Comparison of ENCODE assay signal across 8 cellular contexts in the genomic region with DNA sequence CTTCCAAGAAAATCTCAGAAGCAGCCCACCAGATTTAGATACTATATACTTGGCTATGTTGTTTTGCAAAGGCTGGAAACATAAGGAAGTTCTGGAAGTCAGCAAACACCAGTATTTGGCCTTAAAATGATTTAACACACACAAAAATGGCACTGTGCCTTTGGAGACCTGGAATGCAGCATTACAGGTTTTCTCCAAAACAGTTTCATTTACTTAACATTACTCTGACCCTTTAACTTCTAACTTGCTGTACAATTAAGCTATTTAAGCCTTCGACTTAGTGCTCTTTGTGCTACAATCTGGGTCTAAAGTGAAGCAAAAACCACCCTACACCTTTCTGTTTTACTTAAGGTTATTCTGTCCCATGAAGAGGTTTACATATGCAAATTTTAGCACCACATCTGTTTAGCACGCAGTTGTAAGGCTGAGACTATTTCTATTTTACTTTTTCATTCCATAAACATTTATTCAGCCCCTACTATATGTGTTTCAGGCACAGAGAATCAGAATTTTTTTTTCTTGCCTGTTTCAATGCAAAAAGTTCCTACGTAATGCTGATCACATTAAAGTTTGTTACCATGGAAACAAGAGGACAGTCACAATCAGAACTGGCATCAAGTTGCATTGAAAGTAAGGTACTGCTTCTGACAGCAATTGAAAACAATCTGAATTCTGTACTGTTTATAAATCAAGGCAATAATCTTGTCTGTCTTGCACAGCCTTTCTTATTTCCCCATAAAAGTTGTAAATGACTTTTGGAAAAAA.
A peak's percentile ranks its signal among the peaks of the same experiment; 100 is the strongest.
DNase-seq lines count a peak whose midpoint lies in the region; ATAC-seq, FAIRE-seq and TF ChIP-seq lines count a peak whose summit lies in the region.

No MANE protein-coding gene starts in this region.

- H3K79me2 ChIP-seq in endothelial cell of umbilical vein (ENCODE audit: control insufficient read depth, insufficient read depth, low read length): no peaks in the 10 kb centered on the region

- POLR2A ChIA-PET in endothelial cell of umbilical vein (lab: Charles Lee): no interaction called here

- intact Hi-C loops in endothelial cell of umbilical vein (cut with micrococcal nuclease): no loop called here
- intact Hi-C loops in heart left ventricle (cut with DNase I): loop anchor here in 1 of 10 donors (10.0 kb wide), 1 partner anchor 62 kb away; no protein-coding TSS in a partner anchor

- no peak for TF ChIP-seq POLR2A in endothelial cell of umbilical vein (IDR thresholded peaks at IDR 0.05; ENCODE audit: low read depth, low read length)
- no peak for TF ChIP-seq POLR2A in heart left ventricle (IDR thresholded peaks at IDR 0.05)

- peak; percentile 56 for FAIRE-seq in endothelial cell of umbilical vein (lab: Jason Lieb, UNC)

- ATAC-seq in thoracic aorta (ENCODE audit: insufficient number of reproducible peaks, low FRiP score, low read depth) (peak; percentile 48), heart left ventricle (no peak)

- no peaks in the 10 kb centered on the region for H4K20me1 ChIP-seq in endothelial cell of umbilical vein (replicated peaks; ENCODE audit: control insufficient read depth, extremely low read depth, insufficient read depth, low read length)

- no TSS peak for BruUV-seq in endothelial cell of umbilical vein (replicated peaks; lab: Mats Ljungman, UMichigan)

- H3K27ac ChIP-seq in endothelial cell of umbilical vein (ENCODE audit: insufficient read depth, low read depth, low read length): no peak overlapping the region
- peak overlapping the region; percentile 41 to 50 for H3K27ac ChIP-seq in thoracic aorta
- H3K27ac ChIP-seq in heart left ventricle: no peak overlapping the region

- H3K9me3 ChIP-seq in endothelial cell of umbilical vein (replicated peaks; ENCODE audit: control insufficient read depth, insufficient read depth, low read length) (no peaks in the 10 kb centered on the region), thoracic aorta (no peaks in the 10 kb centered on the region), heart left ventricle (no peaks in the 10 kb centered on the region)

- WGBS in heart left ventricle, 4 donors: 68 to 78% (median 74%) methylated on average over 3 of the region's 3 CpGs

- H3K27me3 ChIP-seq in endothelial cell of umbilical vein (ENCODE audit: control insufficient read depth in 2 of 2, insufficient read depth in 2 of 2, low read length in 2 of 2) (no peaks in the 10 kb centered on the region), thoracic aorta (replicated peaks; ENCODE audit: insufficient read depth) (no peaks in the 10 kb centered on the region), heart left ventricle (no peaks in the 10 kb centered on the region)

- TF ChIP-seq EP300 in Ishikawa (IDR thresholded peaks at IDR 0.05; ENCODE audit: borderline replicate concordance): peak; percentile 18; the same call in 1 of the 2 replicates

- no peak overlapping the region for H3K4me2 ChIP-seq in endothelial cell of umbilical vein (ENCODE audit: insufficient read depth, low read length)

- H3K9me1 ChIP-seq in endothelial cell of umbilical vein (replicated peaks; ENCODE audit: control insufficient read depth, extremely low read depth, insufficient read depth, low read length): no peaks in the 10 kb centered on the region

- no peak for TF ChIP-seq RAD21 in Ishikawa (IDR thresholded peaks at IDR 0.05; ENCODE audit: low read depth)

- no peak overlapping the region for H3K9ac ChIP-seq in endothelial cell of umbilical vein (replicated peaks; ENCODE audit: extremely low read depth, insufficient read depth, low read length)

- H3K36me3 ChIP-seq in endothelial cell of umbilical vein (ENCODE audit: control insufficient read depth in 2 of 2, extremely low read depth in 1 of 2, insufficient read depth in 2 of 2, low read length in 2 of 2) (no peaks in the 10 kb centered on the region), thoracic aorta (no peaks in the 10 kb centered on the region), heart left ventricle (peaks cover 0 to 6% (median 0%) of the 10 kb centered on the region in 9 donors)

- H2AFZ ChIP-seq in endothelial cell of umbilical vein (ENCODE audit: low read depth, low read length): no peak overlapping the region

- H3K4me3 ChIP-seq in endothelial cell of umbilical vein (replicated peaks in 1 of 3; ENCODE audit: insufficient read depth in 1 of 3, low read depth in 1 of 3, low read length in 3 of 3): no peak overlapping the region
- peak overlapping the region; percentile 1 for H3K4me3 ChIP-seq in thoracic aorta
- H3K4me3 ChIP-seq in heart left ventricle: no peak overlapping the region
- H3K4me3 ChIP-seq in foreskin fibroblast (ENCODE audit: low read depth in 1 of 2, low read length in 2 of 2): no peak overlapping the region

- H3K4me1 ChIP-seq in endothelial cell of umbilical vein (ENCODE audit: control insufficient read depth, extremely low read depth, insufficient read depth, low read length) (peaks cover under 1% of the 10 kb centered on the region), thoracic aorta (ENCODE audit: control insufficient read depth in 1 of 2, low read depth in 2 of 2) (peaks cover 7 to 30% of the 10 kb centered on the region in 2 donors), heart left ventricle (peaks cover 0 to 30% (median 4%) of the 10 kb centered on the region in 12 donors)

- dilution Hi-C loops in endothelial cell of umbilical vein (cut with MboI; ENCODE audit: extremely low pct_ligation_motif_present, low sequenced_read_pairs): no loop called here

- TF ChIP-seq CTCF in endothelial cell of umbilical vein (IDR thresholded peaks at IDR 0.05; ENCODE audit: extremely low read depth in 1 of 2, insufficient read depth in 1 of 2, low read depth in 1 of 2, low read length in 2 of 2) (no peak), thoracic aorta (IDR thresholded peaks at IDR 0.05) (no peak), heart left ventricle (IDR thresholded peaks at IDR 0.05) (no peak), foreskin fibroblast (IDR thresholded peaks at IDR 0.05; ENCODE audit: low read depth, low read length) (no peak)

- DNase-seq in SIG-M5 treated with dmso at 0.1 percent for 504 hours (lab: John Stamatoyannopoulos, UW; ENCODE audit: unreplicated experiment): peak; percentile 20
- no peak for DNase-seq in SIG-M5 (lab: John Stamatoyannopoulos, UW)
- DNase-seq in endothelial cell of umbilical vein (ENCODE audit: low read depth, low spot score): peak; percentile 46
- no peak for DNase-seq in thoracic aorta (ENCODE audit: low spot score)
- no peak for DNase-seq in NCI-H187 (lab: John Stamatoyannopoulos, UW)
- no peak for DNase-seq in heart left ventricle
- DNase-seq in foreskin fibroblast: no peak

- CTCF ChIA-PET in endothelial cell of umbilical vein (lab: Charles Lee): no interaction called here

TF ChIP-seq in Ishikawa, 13 proteins besides CTCF, POLR2A, EP300 and RAD21 (continues in another document):
- TF ChIP-seq REST (IDR thresholded peaks at IDR 0.05; ENCODE audit: low read depth) (no peak), CEBPB (IDR thresholded peaks at IDR 0.05) (no peak), CREB1 (IDR thresholded peaks at IDR 0.05; ENCODE audit: low read depth) (no peak)

TF ChIP-seq in endothelial cell of umbilical vein, 7 proteins besides CTCF, POLR2A, EP300 and RAD21:
- TF ChIP-seq MYC (IDR thresholded peaks at IDR 0.05; ENCODE audit: low read depth, low read length) (no peak), POLR2AphosphoS5 (IDR thresholded peaks at IDR 0.05; ENCODE audit: insufficient read depth, low read depth, low read length) (no peak), JUN (IDR thresholded peaks at IDR 0.05; ENCODE audit: borderline replicate concordance, insufficient read depth, insufficient read length, low read depth) (no peak), EZH2 (IDR thresholded peaks at IDR 0.05; ENCODE audit: borderline replicate concordance, low read depth, low read length, severe bottlenecking) (no peak), FOS (IDR thresholded peaks at IDR 0.05; ENCODE audit: borderline replicate concordance, insufficient read depth, low read length) (no peak), MAX (IDR thresholded peaks at IDR 0.05; ENCODE audit: insufficient read depth, insufficient read length) (no peak), GATA2 (IDR thresholded peaks at IDR 0.05; ENCODE audit: insufficient read depth, insufficient read length, low read depth, low read length) (no peak)

Comparison
In these comparisons a context has a peak if more than half of its experiments do, and no peak if none do; other contexts are left out.
1. DNase-seq: peak in SIG-M5 treated with dmso at 0.1 percent for 504 hours (single experiment) and endothelial cell of umbilical vein (single experiment); none in SIG-M5 (single experiment), thoracic aorta (single experiment), NCI-H187 (0 of 2), heart left ventricle (0 of 5) and foreskin fibroblast (0 of 2).
2. H3K27ac ChIP-seq: peak in thoracic aorta (2 of 2); none in endothelial cell of umbilical vein (single experiment) and heart left ventricle (0 of 12).